In genomic region chr16:57818377-57819055, GRCh38 we compare ENCODE assay signal across 1 cellular context.
TF ChIP-seq lines count a peak whose summit lies in the region.

No MANE protein-coding gene starts in this region.

TF ChIP-seq in HEK293, 187 proteins besides CTCF, POLR2A, EP300 and RAD21 (continued from another document):
- no peak for TF ChIP-seq ZNF660 (tag by site-specific recombination; IDR thresholded peaks at IDR 0.05)
- peak; percentile 34; the same call in 1 of the 2 replicates for TF ChIP-seq ZNF18 (tag by site-specific recombination; IDR thresholded peaks at IDR 0.05)
- peak; percentile 89 for TF ChIP-seq ZNF121 (tag by site-specific recombination; IDR thresholded peaks at IDR 0.05)
- TF ChIP-seq KLF7 (tag by site-specific recombination; IDR thresholded peaks at IDR 0.05; ENCODE audit: borderline replicate concordance): no peak
- TF ChIP-seq ZNF10 (tag by site-specific recombination; IDR thresholded peaks at IDR 0.05): no peak
- no peak for TF ChIP-seq HIC1 (tag by site-specific recombination; IDR thresholded peaks at IDR 0.05)
- no peak for TF ChIP-seq ZNF266 (tag by site-specific recombination; IDR thresholded peaks at IDR 0.05; ENCODE audit: low read depth)
- TF ChIP-seq ZNF658 (tag by site-specific recombination; IDR thresholded peaks at IDR 0.05): no peak
- TF ChIP-seq ZXDB (tag by site-specific recombination; IDR thresholded peaks at IDR 0.05): peak; percentile 62
- no peak for TF ChIP-seq ZNF629 (tag by site-specific recombination; IDR thresholded peaks at IDR 0.05)
- TF ChIP-seq ZNF341 (tag by site-specific recombination; IDR thresholded peaks at IDR 0.05; ENCODE audit: low read depth): no peak
TF ChIP-seq in HEK293: peak in this region for 9.
